ENCODE assay signal across 22 cellular contexts in genomic region chr3:5220193-5220592, GRCh38. TPM values are rescaled to one million over a fixed set of nuclear protein-coding genes. Genes with fewer than 3 reads are reported as not detected.
DNase-seq lines count a peak whose midpoint lies in the region; ATAC-seq and TF ChIP-seq lines count a peak whose summit lies in the region.
"Had no signal": no experiment of that assay in that cellular context is flagged by ENCODE, and none has a peak within 500 bp of the region (broad histone marks: within the 10 kb centered on the region; RNA-seq: fewer than 3 reads in every experiment).

No MANE protein-coding gene starts in this region.

- CTCF ChIA-PET in MCF 10A (lab: Yijun Ruan, JAX) = interaction anchor here (0.6 to 1.5 kb wide), 3 partner anchors 10 to 82 kb away, joined by 3 to 4 read pairs (median 3); no protein-coding TSS in a partner anchor
- CTCF ChIA-PET in T-cell (lab: Charles Lee) = no interaction called here

- no peak overlapping the region for H3K4me3 Mint-ChIP-seq in MCF 10A (ENCODE audit: unreplicated experiment)
- H3K4me3 Mint-ChIP-seq in T-cell = no peak overlapping the region
- no peak overlapping the region for H3K4me3 Mint-ChIP-seq in type B pancreatic cell
- H3K4me3 Mint-ChIP-seq: activated B cell treated with CpG ODN at 0.5 μM for 24 hours, neural progenitor cell had no signal

- no peaks in the 10 kb centered on the region for H3K79me2 ChIP-seq in osteoblast (ENCODE audit: insufficient read depth, low read length)

- no peak for DNase-seq in MCF 10A (ENCODE audit: unreplicated experiment)
- DNase-seq in breast epithelium (ENCODE audit: low spot score in 2 of 2) = no peak
- DNase-seq in T-cell = no peak
- no peak for DNase-seq in type B pancreatic cell (ENCODE audit: extremely low spot score, unreplicated experiment)
- no peak for DNase-seq in 8988T
- DNase-seq in NCI-H1092 treated with DMSO at 0.1 percent for 48 hours (lab: John Stamatoyannopoulos, UW) = no peak
- no peak for DNase-seq in osteoblast (ENCODE audit: insufficient read length, low spot score, missing footprints)
- DNase-seq: activated B cell treated with CpG ODN at 0.5 μM for 24 hours; activated gamma-delta T cell treated with Interleukin-2 at 50 U/mL for 16 hours; islet precursor cell; mammary epithelial cell; NCI-H1048; NCI-H2107; NCI-H524 treated with DMSO at 0.1 percent for 48 hours; SIG-M5; stimulated activated CD4-positive, alpha-beta T cell treated with anti-CD3 and anti-CD28 coated beads, Interleukin-15, amount 100 ng/mL, for 24 hours; stimulated activated naive CD4-positive, alpha-beta T cell treated with Interleukin-2 at 50 U/mL for 16 hours; transverse colon had no signal

- TF ChIP-seq CTCF in MCF 10A (IDR thresholded peaks at IDR 0.05; ENCODE audit: unreplicated experiment) = no peak
- no peak for TF ChIP-seq CTCF in breast epithelium (IDR thresholded peaks at IDR 0.05)
- no peak for TF ChIP-seq CTCF in type B pancreatic cell (conservative IDR thresholded peaks at IDR 0.05)
- no peak for TF ChIP-seq CTCF in osteoblast (IDR thresholded peaks at IDR 0.05; ENCODE audit: extremely low read depth, low read depth, low read length)

- no TSS peak for BruUV-seq in MCF 10A (replicated peaks; lab: Mats Ljungman, UMichigan)

- H3K27ac Mint-ChIP-seq in MCF 10A (ENCODE audit: low read depth, unreplicated experiment) (peak overlapping the region; percentile 6), T-cell (peak overlapping the region; percentile 3 to 50), type B pancreatic cell (peak overlapping the region; percentile 3)
- H3K27ac Mint-ChIP-seq: neural progenitor cell had no signal

- H3K4me1 Mint-ChIP-seq in MCF 10A (ENCODE audit: insufficient read depth, unreplicated experiment) = no peaks in the 10 kb centered on the region
- peaks cover 0 to 3% (median 2%) of the 10 kb centered on the region in 3 donors for H3K4me1 Mint-ChIP-seq in T-cell
- peaks cover 15% of the 10 kb centered on the region for H3K4me1 Mint-ChIP-seq in type B pancreatic cell (ENCODE audit: unreplicated experiment)
- H3K4me1 Mint-ChIP-seq: activated B cell treated with CpG ODN at 0.5 μM for 24 hours had no signal

- TF ChIP-seq POLR2A in breast epithelium (IDR thresholded peaks at IDR 0.05) = no peak

- POLR2A ChIA-PET in MCF 10A (lab: Yijun Ruan, JAX) (no interaction called here), T-cell (lab: Charles Lee) (no interaction called here)

- peaks cover 2% of the 10 kb centered on the region for H4K20me1 ChIP-seq in osteoblast (ENCODE audit: insufficient read depth, low read length)

- H3K9me3 Mint-ChIP-seq in MCF 10A (ENCODE audit: unreplicated experiment) (no peaks in the 10 kb centered on the region), T-cell (no peaks in the 10 kb centered on the region), type B pancreatic cell (no peaks in the 10 kb centered on the region)
- H3K9me3 Mint-ChIP-seq: activated B cell treated with CpG ODN at 0.5 μM for 24 hours, neural progenitor cell had no signal

- H2AFZ ChIP-seq in osteoblast (ENCODE audit: low read length) = no peak overlapping the region
- H2AFZ ChIP-seq: neural progenitor cell had no signal

- H3K36me3 ChIP-seq in breast epithelium (peaks cover 4% of the 10 kb centered on the region), osteoblast (ENCODE audit: insufficient read depth, low read length) (peaks cover 26% of the 10 kb centered on the region)
- H3K36me3 ChIP-seq: neural progenitor cell had no signal

- ATAC-seq in T-cell (replicated peaks in 1 of 4) (peak in 2 of 4 experiments; percentile 33 to 46), esophagus mucosa (peak; percentile 28)
- ATAC-seq: HCT116 had no signal

- H3K27ac ChIP-seq in breast epithelium = no peak overlapping the region
- no peak overlapping the region for H3K27ac ChIP-seq in osteoblast (ENCODE audit: low read depth, low read length)
- H3K27ac ChIP-seq: right atrium auricular region, transverse colon had no signal

- H3K4me1 ChIP-seq in breast epithelium = no peaks in the 10 kb centered on the region
- H3K4me1 ChIP-seq in osteoblast (ENCODE audit: insufficient read depth, low read length) = peaks cover 4% of the 10 kb centered on the region
- H3K4me1 ChIP-seq: right atrium auricular region had no signal

- H3K27me3 Mint-ChIP-seq in MCF 10A (ENCODE audit: insufficient read depth, unreplicated experiment) (no peaks in the 10 kb centered on the region), T-cell (no peaks in the 10 kb centered on the region), type B pancreatic cell (no peaks in the 10 kb centered on the region)
- H3K27me3 Mint-ChIP-seq: activated B cell treated with CpG ODN at 0.5 μM for 24 hours had no signal

- H3K36me3 Mint-ChIP-seq in MCF 10A (ENCODE audit: insufficient read depth, unreplicated experiment) (peaks cover 56% of the 10 kb centered on the region), T-cell (peaks cover 34% of the 10 kb centered on the region), type B pancreatic cell (peaks cover 8% of the 10 kb centered on the region)

- no peaks in the 10 kb centered on the region for H3K27me3 ChIP-seq in breast epithelium
- H3K27me3 ChIP-seq in osteoblast (ENCODE audit: insufficient read depth, low read length) = no peaks in the 10 kb centered on the region
- H3K27me3 ChIP-seq: neural progenitor cell, right atrium auricular region, transverse colon had no signal

- intact Hi-C loops in MCF 10A (cut with micrococcal nuclease) (loop anchor here (10.0 kb wide), 1 partner anchor 1575 kb away; no protein-coding TSS in a partner anchor), breast epithelium (cut with DNase I; ENCODE audit: low total_unique reads) (no loop called here)

- H3K9me3 ChIP-seq in breast epithelium = no peaks in the 10 kb centered on the region
- no peaks in the 10 kb centered on the region for H3K9me3 ChIP-seq in osteoblast (ENCODE audit: low read depth, low read length)
- H3K9me3 ChIP-seq: right atrium auricular region, transverse colon had no signal

- H3K4me2 ChIP-seq in osteoblast (ENCODE audit: insufficient read depth, low read length) = no peak overlapping the region
- H3K4me2 ChIP-seq: neural progenitor cell had no signal

- no peak overlapping the region for H3K4me3 ChIP-seq in breast epithelium
- H3K4me3 ChIP-seq in osteoblast (ENCODE audit: insufficient read depth, low read length) = no peak overlapping the region
- H3K4me3 ChIP-seq: neural progenitor cell, right atrium auricular region, transverse colon had no signal

RNA-seq across cellular contexts. Expression of gene EDEM1, which starts 32.7 kb away (rescaled TPM):
- total RNA-seq in MCF 10A (2022) (114 and 157 TPM in 2 replicates), breast epithelium (10 to 100 TPM; 34.9 to 45.8 (median 42.6) TPM), T-cell (100 to 1,000 TPM in 4 of 5 donors, 10 to 100 TPM in 1; 92.6 to 138 (median 113) TPM), esophagus mucosa (37.3 TPM), type B pancreatic cell (ENCODE audit: low replicate concordance) (20.2 and 35.1 TPM in 2 replicates), osteoblast (38.7 and 46.3 TPM in 2 replicates)
